In genomic region chr17:80893604-80894438, GRCh38 we compare ENCODE assay signal across 12 cellular contexts.
DNase-seq lines count a peak whose midpoint lies in the region; ATAC-seq, FAIRE-seq and TF ChIP-seq lines count a peak whose summit lies in the region.
"Had no signal": no experiment of that assay in that cellular context is flagged by ENCODE, and none has a peak within 500 bp of the region (broad histone marks: within the 10 kb centered on the region; RNA-seq: fewer than 3 reads in every experiment).

No MANE protein-coding gene starts in this region.

- H3F3A ChIP-seq in OCI-LY1 (ENCODE audit: insufficient read depth, low read length), result peaks cover 7% of the 10 kb centered on the region; the same call in 1 of the 2 replicates

- CTCF ChIA-PET in activated CD8-positive, alpha-beta memory T cell treated with anti-CD3 and anti-CD28 coated beads, Interleukin-2, amount 10 ng/mL, durations not matched to agents 7 days and 5 days (lab: Charles Lee), result interaction anchor here (0.9 to 3.4 kb wide), 9 partner anchors 16 to 113 kb away, joined by 3 to 19 read pairs (median 4); no protein-coding TSS in a partner anchor

- H3K27me3 ChIP-seq in OCI-LY1 (ENCODE audit: insufficient read depth, low read length), result no peaks in the 10 kb centered on the region
- H3K27me3 ChIP-seq in rectal smooth muscle tissue (ENCODE audit: control insufficient read depth, insufficient read depth, low read length), result no peaks in the 10 kb centered on the region
- H3K27me3 ChIP-seq: cardiac muscle cell had no signal

- TF ChIP-seq CTCF in OCI-LY1 (IDR thresholded peaks at IDR 0.05; ENCODE audit: low read length) (no peak), brain (conservative IDR thresholded peaks at IDR 0.05) (no peak)

- peak overlapping the region; percentile 96 for H3K27ac Mint-ChIP-seq in activated CD8-positive, alpha-beta memory T cell treated with anti-CD3 and anti-CD28 coated beads, Interleukin-2, amount 10 ng/mL, durations not matched to agents 7 days and 5 days
- H3K27ac Mint-ChIP-seq in brain, result peak overlapping the region in 3 of 5 experiments; percentile 54 to 93 (median 61)

- no peak for ATAC-seq in activated CD8-positive, alpha-beta memory T cell treated with anti-CD3 and anti-CD28 coated beads, Interleukin-2, amount 10 ng/mL, durations not matched to agents 7 days and 5 days
- ATAC-seq: left lobe of liver had no signal

- peaks cover 68% of the 10 kb centered on the region for H3K4me1 ChIP-seq in OCI-LY1 (ENCODE audit: insufficient read depth, low read length, severe bottlenecking)
- peaks cover 18% of the 10 kb centered on the region for H3K4me1 ChIP-seq in rectal smooth muscle tissue (ENCODE audit: control insufficient read depth, insufficient read depth, low read length)

- no peak overlapping the region for H3K4me3 ChIP-seq in OCI-LY1 (ENCODE audit: low read depth, low read length, poor library complexity, severe bottlenecking)
- no peak overlapping the region for H3K4me3 ChIP-seq in rectal smooth muscle tissue (ENCODE audit: low read length)
- H3K4me3 ChIP-seq: cardiac muscle cell had no signal

- peak overlapping the region; percentile 91 for H3K27ac ChIP-seq in OCI-LY1 (ENCODE audit: low read depth, low read length, poor library complexity, severe bottlenecking)
- peak overlapping the region; percentile 39 for H3K27ac ChIP-seq in rectal smooth muscle tissue (ENCODE audit: low read depth, low read length)

- H3K27me3 Mint-ChIP-seq in activated CD8-positive, alpha-beta memory T cell treated with anti-CD3 and anti-CD28 coated beads, Interleukin-2, amount 10 ng/mL, durations not matched to agents 7 days and 5 days, result no peaks in the 10 kb centered on the region
- H3K27me3 Mint-ChIP-seq in brain, result no peaks in the 10 kb centered on the region

- no peaks in the 10 kb centered on the region for H3K79me2 ChIP-seq in OCI-LY1 (ENCODE audit: insufficient read depth, low read length)

- H3K4me2 ChIP-seq in OCI-LY1 (ENCODE audit: low read length), result no peak overlapping the region

- peak overlapping the region; percentile 85 for H3K4me3 Mint-ChIP-seq in activated CD8-positive, alpha-beta memory T cell treated with anti-CD3 and anti-CD28 coated beads, Interleukin-2, amount 10 ng/mL, durations not matched to agents 7 days and 5 days
- H3K4me3 Mint-ChIP-seq in brain, result no peak overlapping the region

- H3K9me3 ChIP-seq in OCI-LY1 (ENCODE audit: low read length), result no peaks in the 10 kb centered on the region

- no peaks in the 10 kb centered on the region for H3K9me3 Mint-ChIP-seq in activated CD8-positive, alpha-beta memory T cell treated with anti-CD3 and anti-CD28 coated beads, Interleukin-2, amount 10 ng/mL, durations not matched to agents 7 days and 5 days (ENCODE audit: low read depth)
- H3K9me3 Mint-ChIP-seq in brain, result no peaks in the 10 kb centered on the region

- no peak for FAIRE-seq in H54 (lab: Jason Lieb, UNC)

- H2AFZ ChIP-seq in OCI-LY1 (ENCODE audit: low read length), result no peak overlapping the region

- peaks cover 83% of the 10 kb centered on the region for H3K36me3 Mint-ChIP-seq in activated CD8-positive, alpha-beta memory T cell treated with anti-CD3 and anti-CD28 coated beads, Interleukin-2, amount 10 ng/mL, durations not matched to agents 7 days and 5 days
- peaks cover 59% of the 10 kb centered on the region for H3K36me3 Mint-ChIP-seq in brain

- H3K9me2 ChIP-seq in OCI-LY1 (ENCODE audit: low read depth, low read length), result no peaks in the 10 kb centered on the region

- no peaks in the 10 kb centered on the region for H4K20me1 ChIP-seq in OCI-LY1 (ENCODE audit: insufficient read depth, low read length)

- DNase-seq in activated CD8-positive, alpha-beta memory T cell treated with anti-CD3 and anti-CD28 coated beads, Interleukin-2, amount 10 ng/mL, durations not matched to agents 7 days and 5 days, result no peak
- no peak for DNase-seq in activated CD8-positive, alpha-beta memory T cell treated with anti-CD3 and anti-CD28 coated beads, Interleukin-2, amount 50 U/mL, for 48 hours
- DNase-seq in EL (no peak), H54 (ENCODE audit: insufficient read length, low spot score) (no peak), hepatic stellate cell (ENCODE audit: low spot score) (no peak)
- DNase-seq: effector CD8-positive, alpha-beta T cell; NCI-H2081 had no signal

- H3K36me3 ChIP-seq in OCI-LY1 (ENCODE audit: insufficient read depth, low read length), result peaks cover 89% of the 10 kb centered on the region
- H3K36me3 ChIP-seq in rectal smooth muscle tissue (ENCODE audit: control insufficient read depth, insufficient read depth, low read length), result peaks cover 2% of the 10 kb centered on the region

- peaks cover 93% of the 10 kb centered on the region for H3K4me1 Mint-ChIP-seq in activated CD8-positive, alpha-beta memory T cell treated with anti-CD3 and anti-CD28 coated beads, Interleukin-2, amount 10 ng/mL, durations not matched to agents 7 days and 5 days
- peaks cover 48% of the 10 kb centered on the region for H3K4me1 Mint-ChIP-seq in brain

- TF ChIP-seq POLR2A in H54 (IDR thresholded peaks at IDR 0.05; ENCODE audit: low read depth, low read length), result no peak

- no peak overlapping the region; the same call in 1 of the 2 replicates for H3K9ac ChIP-seq in OCI-LY1 (ENCODE audit: low read length)
- H3K9ac ChIP-seq in rectal smooth muscle tissue (ENCODE audit: low read length), result no peak overlapping the region
